19 cellular contexts compared by ENCODE assay signal in genomic region chr10:88826390-88826789, GRCh38. TPM values are rescaled to one million over a fixed set of nuclear protein-coding genes. Genes with fewer than 3 reads are reported as not detected.
A peak's percentile ranks its signal among the peaks of the same experiment; 100 is the strongest.
DNase-seq lines count a peak whose midpoint lies in the region; ATAC-seq lines count a peak whose summit lies in the region.
"Had no signal": no experiment of that assay in that cellular context is flagged by ENCODE, and none has a peak within 500 bp of the region (broad histone marks: within the 10 kb centered on the region; RNA-seq: fewer than 3 reads in every experiment).

No MANE protein-coding gene starts in this region.

- H3K79me2 ChIP-seq in trophoblast cell (ENCODE audit: control insufficient read depth, insufficient read depth, low read length, poor library complexity), result no peaks in the 10 kb centered on the region

- no peak overlapping the region for H3K18ac ChIP-seq in trophoblast cell (ENCODE audit: low read length)

- no CpG with 5 or more reads among the region's 4 CpGs for WGBS in trophoblast cell (ENCODE audit: extremely low coverage, insufficient coverage, insufficient read length)

- H4K91ac ChIP-seq in trophoblast cell (ENCODE audit: low read depth, low read length), result no peak overlapping the region

- H4K8ac ChIP-seq in trophoblast cell (ENCODE audit: low read depth, low read length), result no peak overlapping the region

- no peaks in the 10 kb centered on the region for H3K27me3 Mint-ChIP-seq in activated naive CD4-positive, alpha-beta T cell treated with anti-CD3 and anti-CD28 coated beads, Interleukin-2, amount 10 ng/mL, durations not matched to agents 7 days and 5 days
- H3K27me3 Mint-ChIP-seq in T-helper 1 cell treated with Interleukin-12 subunit alpha and Interleukin-12 subunit beta and Interleukin-4 antibody, amounts not matched to agents 30 μg/mL and 1 μg/mL, for 36 hours (ENCODE audit: low read depth), result no peaks in the 10 kb centered on the region
- H3K27me3 Mint-ChIP-seq in activated naive CD8-positive, alpha-beta T cell treated with anti-CD3 and anti-CD28 coated beads, Interleukin-2, amount 50 U/mL, for 24 hours, result no peaks in the 10 kb centered on the region
- no peaks in the 10 kb centered on the region for H3K27me3 Mint-ChIP-seq in stimulated activated memory B cell treated with anti-CD40 and anti-IgM and Interleukin-4, amounts not matched to agents 10 μg/mL and 1 μg/mL and 100 μg/mL, for 72 hours

- H2BK12ac ChIP-seq in trophoblast cell (ENCODE audit: low read length), result no peak overlapping the region

- no peak for ATAC-seq in activated naive CD8-positive, alpha-beta T cell treated with anti-CD3 and anti-CD28 coated beads, Interleukin-2, amount 50 U/mL, for 24 hours
- ATAC-seq in stimulated activated memory B cell treated with anti-CD40 and anti-IgM and Interleukin-4, amounts not matched to agents 10 μg/mL and 1 μg/mL and 100 μg/mL, for 72 hours, result no peak
- no peak for ATAC-seq in GM21423 (IDR thresholded peaks at IDR 0.05; ENCODE audit: unreplicated experiment)

- no peak overlapping the region for H3K4ac ChIP-seq in trophoblast cell (ENCODE audit: low read depth, low read length)

- no peak overlapping the region for H3K9ac ChIP-seq in trophoblast cell (ENCODE audit: low read length)

- H3K79me1 ChIP-seq in trophoblast cell (ENCODE audit: low read length), result no peaks in the 10 kb centered on the region

- no peak overlapping the region for H2BK5ac ChIP-seq in trophoblast cell (ENCODE audit: low read depth, low read length, poor library complexity)

- no peak overlapping the region for H3K23ac ChIP-seq in trophoblast cell (ENCODE audit: low read length)

- H3K14ac ChIP-seq in trophoblast cell (ENCODE audit: low read length), result no peak overlapping the region

- no peak overlapping the region for H3K4me3 ChIP-seq in trophoblast cell (ENCODE audit: low read depth, low read length)
- H3K4me3 ChIP-seq: prostate gland, SJSA1, transverse colon had no signal

- no peak overlapping the region for H2BK120ac ChIP-seq in trophoblast cell (ENCODE audit: insufficient read depth, low read length, poor library complexity)

- H3K4me1 Mint-ChIP-seq in activated naive CD4-positive, alpha-beta T cell treated with anti-CD3 and anti-CD28 coated beads, Interleukin-2, amount 10 ng/mL, durations not matched to agents 7 days and 5 days, result peaks cover 68% of the 10 kb centered on the region
- H3K4me1 Mint-ChIP-seq in T-helper 1 cell treated with Interleukin-12 subunit alpha and Interleukin-12 subunit beta and Interleukin-4 antibody, amounts not matched to agents 30 μg/mL and 1 μg/mL, for 36 hours (ENCODE audit: low read depth), result peaks cover 60% of the 10 kb centered on the region
- H3K4me1 Mint-ChIP-seq in activated naive CD8-positive, alpha-beta T cell treated with anti-CD3 and anti-CD28 coated beads, Interleukin-2, amount 50 U/mL, for 24 hours, result peaks cover 50% of the 10 kb centered on the region
- H3K4me1 Mint-ChIP-seq in stimulated activated memory B cell treated with anti-CD40 and anti-IgM and Interleukin-4, amounts not matched to agents 10 μg/mL and 1 μg/mL and 100 μg/mL, for 72 hours, result peaks cover 29% of the 10 kb centered on the region

- CTCF ChIA-PET in activated naive CD4-positive, alpha-beta T cell treated with anti-CD3 and anti-CD28 coated beads, Interleukin-2, amount 10 ng/mL, durations not matched to agents 7 days and 5 days (lab: Charles Lee), result interaction anchor here (0.8 to 3.2 kb wide), 5 partner anchors 9 to 108 kb away, joined by 3 to 12 read pairs (median 11); no protein-coding TSS in a partner anchor

- H3K27ac Mint-ChIP-seq in activated naive CD4-positive, alpha-beta T cell treated with anti-CD3 and anti-CD28 coated beads, Interleukin-2, amount 10 ng/mL, durations not matched to agents 7 days and 5 days, result peak overlapping the region; percentile 95
- H3K27ac Mint-ChIP-seq in T-helper 1 cell treated with Interleukin-12 subunit alpha and Interleukin-12 subunit beta and Interleukin-4 antibody, amounts not matched to agents 30 μg/mL and 1 μg/mL, for 36 hours, result peak overlapping the region; percentile 85
- peak overlapping the region; percentile 19 for H3K27ac Mint-ChIP-seq in activated naive CD8-positive, alpha-beta T cell treated with anti-CD3 and anti-CD28 coated beads, Interleukin-2, amount 50 U/mL, for 24 hours
- H3K27ac Mint-ChIP-seq in stimulated activated memory B cell treated with anti-CD40 and anti-IgM and Interleukin-4, amounts not matched to agents 10 μg/mL and 1 μg/mL and 100 μg/mL, for 72 hours, result peak overlapping the region; percentile 45
- H3K27ac Mint-ChIP-seq: brain had no signal

- H3K9me3 Mint-ChIP-seq in activated naive CD4-positive, alpha-beta T cell treated with anti-CD3 and anti-CD28 coated beads, Interleukin-2, amount 10 ng/mL, durations not matched to agents 7 days and 5 days, result peaks cover 7% of the 10 kb centered on the region
- H3K9me3 Mint-ChIP-seq in T-helper 1 cell treated with Interleukin-12 subunit alpha and Interleukin-12 subunit beta and Interleukin-4 antibody, amounts not matched to agents 30 μg/mL and 1 μg/mL, for 36 hours, result no peaks in the 10 kb centered on the region
- H3K9me3 Mint-ChIP-seq in activated naive CD8-positive, alpha-beta T cell treated with anti-CD3 and anti-CD28 coated beads, Interleukin-2, amount 50 U/mL, for 24 hours, result no peaks in the 10 kb centered on the region
- no peaks in the 10 kb centered on the region for H3K9me3 Mint-ChIP-seq in stimulated activated memory B cell treated with anti-CD40 and anti-IgM and Interleukin-4, amounts not matched to agents 10 μg/mL and 1 μg/mL and 100 μg/mL, for 72 hours
- H3K9me3 Mint-ChIP-seq: brain had no signal

- no peaks in the 10 kb centered on the region for H3K36me3 ChIP-seq in trophoblast cell (ENCODE audit: control insufficient read depth in 1 of 2, insufficient read depth in 2 of 2, low read length in 2 of 2)
- H3K36me3 ChIP-seq: prostate gland, SJSA1 had no signal

- no peak overlapping the region for H2AFZ ChIP-seq in trophoblast cell (ENCODE audit: insufficient read depth, low read length, poor library complexity)

- peaks cover 28% of the 10 kb centered on the region for H3K36me3 Mint-ChIP-seq in activated naive CD4-positive, alpha-beta T cell treated with anti-CD3 and anti-CD28 coated beads, Interleukin-2, amount 10 ng/mL, durations not matched to agents 7 days and 5 days
- peaks cover 12% of the 10 kb centered on the region for H3K36me3 Mint-ChIP-seq in T-helper 1 cell treated with Interleukin-12 subunit alpha and Interleukin-12 subunit beta and Interleukin-4 antibody, amounts not matched to agents 30 μg/mL and 1 μg/mL, for 36 hours (ENCODE audit: low read depth)
- no peaks in the 10 kb centered on the region for H3K36me3 Mint-ChIP-seq in activated naive CD8-positive, alpha-beta T cell treated with anti-CD3 and anti-CD28 coated beads, Interleukin-2, amount 50 U/mL, for 24 hours (ENCODE audit: low read depth)
- H3K36me3 Mint-ChIP-seq in stimulated activated memory B cell treated with anti-CD40 and anti-IgM and Interleukin-4, amounts not matched to agents 10 μg/mL and 1 μg/mL and 100 μg/mL, for 72 hours, result no peaks in the 10 kb centered on the region
- H3K36me3 Mint-ChIP-seq: brain had no signal

- peak overlapping the region; percentile 1 for H3K4me3 Mint-ChIP-seq in activated naive CD4-positive, alpha-beta T cell treated with anti-CD3 and anti-CD28 coated beads, Interleukin-2, amount 10 ng/mL, durations not matched to agents 7 days and 5 days
- peak overlapping the region; percentile 61 for H3K4me3 Mint-ChIP-seq in T-helper 1 cell treated with Interleukin-12 subunit alpha and Interleukin-12 subunit beta and Interleukin-4 antibody, amounts not matched to agents 30 μg/mL and 1 μg/mL, for 36 hours
- no peak overlapping the region for H3K4me3 Mint-ChIP-seq in activated naive CD8-positive, alpha-beta T cell treated with anti-CD3 and anti-CD28 coated beads, Interleukin-2, amount 50 U/mL, for 24 hours
- H3K4me3 Mint-ChIP-seq in stimulated activated memory B cell treated with anti-CD40 and anti-IgM and Interleukin-4, amounts not matched to agents 10 μg/mL and 1 μg/mL and 100 μg/mL, for 72 hours, result no peak overlapping the region
- H3K4me3 Mint-ChIP-seq: brain had no signal

- DNase-seq in activated naive CD4-positive, alpha-beta T cell treated with anti-CD3 and anti-CD28 coated beads, Interleukin-2, amount 10 ng/mL, durations not matched to agents 7 days and 5 days, result peak; percentile 23
- no peak for DNase-seq in activated naive CD4-positive, alpha-beta T cell treated with anti-CD3 and anti-CD28 coated beads, Interleukin-2, amount 50 U/mL, for 16 hours
- no peak for DNase-seq in activated naive CD8-positive, alpha-beta T cell treated with anti-CD3 and anti-CD28 coated beads, Interleukin-2, amount 50 U/mL, for 24 hours
- DNase-seq in GF-D8 (lab: John Stamatoyannopoulos, UW), result no peak
- no peak for DNase-seq in trophoblast cell
- DNase-seq: DMS79; NCI-H1092; NCI-H2029 treated with DMSO at 0.1 percent for 48 hours; stimulated activated CD4-positive, alpha-beta T cell treated with anti-CD3 and anti-CD28 coated beads, Interleukin-2, amount 100 ng/mL, for 24 hours; stimulated activated naive CD4-positive, alpha-beta T cell treated with Interleukin-2 at 50 U/mL for 16 hours; transverse colon had no signal

- H3K9me3 ChIP-seq in trophoblast cell (ENCODE audit: insufficient read depth, low read depth, low read length), result no peaks in the 10 kb centered on the region
- H3K9me3 ChIP-seq: prostate gland, SJSA1, transverse colon had no signal

- no peak overlapping the region for H4K12ac ChIP-seq in trophoblast cell (ENCODE audit: low read depth, low read length)

- no peaks in the 10 kb centered on the region for H3K4me1 ChIP-seq in trophoblast cell (ENCODE audit: control insufficient read depth in 1 of 2, insufficient read depth in 2 of 2, low read length in 2 of 2)
- H3K4me1 ChIP-seq: prostate gland, SJSA1, transverse colon had no signal

- no peak overlapping the region for H2AK5ac ChIP-seq in trophoblast cell (ENCODE audit: low read length)

- no peak overlapping the region for H3K4me2 ChIP-seq in trophoblast cell (ENCODE audit: low read length)

- H3K27me3 ChIP-seq in trophoblast cell (ENCODE audit: insufficient read depth, low read length), result no peaks in the 10 kb centered on the region
- H3K27me3 ChIP-seq: transverse colon had no signal

- no peak overlapping the region for H3K27ac ChIP-seq in trophoblast cell (ENCODE audit: low read depth, low read length)
- H3K27ac ChIP-seq: prostate gland, SJSA1, transverse colon had no signal

RNA-seq across cellular contexts. Expression of gene LIPM, which starts 23.9 kb away (rescaled TPM):
- not detected in 2 replicates for polyA plus RNA-seq in trophoblast cell (2013)
- polyA plus RNA-seq: fibroblast of lung, neural cell had no signal

RNA-seq across cellular contexts. Expression of gene ANKRD22, which starts 25.3 kb away (rescaled TPM):
- polyA plus RNA-seq in trophoblast cell (2013), result 0.03 and 0.10 TPM in 2 replicates
- polyA plus RNA-seq: fibroblast of lung had no signal

RNA-seq across cellular contexts. Expression of gene STAMBPL1, which starts 53.7 kb away (rescaled TPM):
- polyA plus RNA-seq in trophoblast cell (2013), result 0.03 TPM in 2 replicates

Comparison
In these comparisons a context has a peak if more than half of its experiments do, and no peak if none do; other contexts are left out.
1. H3K27ac Mint-ChIP-seq: peak in every context shown above with its lines; median percentile 95 in activated naive CD4-positive, alpha-beta T cell treated with anti-CD3 and anti-CD28 coated beads, Interleukin-2, amount 10 ng/mL, durations not matched to agents 7 days and 5 days; 85 in T-helper 1 cell treated with Interleukin-12 subunit alpha and Interleukin-12 subunit beta and Interleukin-4 antibody, amounts not matched to agents 30 μg/mL and 1 μg/mL, for 36 hours; 45 in stimulated activated memory B cell treated with anti-CD40 and anti-IgM and Interleukin-4, amounts not matched to agents 10 μg/mL and 1 μg/mL and 100 μg/mL, for 72 hours; 19 in activated naive CD8-positive, alpha-beta T cell treated with anti-CD3 and anti-CD28 coated beads, Interleukin-2, amount 50 U/mL, for 24 hours.
2. H3K4me3 Mint-ChIP-seq: peak in activated naive CD4-positive, alpha-beta T cell treated with anti-CD3 and anti-CD28 coated beads, Interleukin-2, amount 10 ng/mL, durations not matched to agents 7 days and 5 days (single experiment) and T-helper 1 cell treated with Interleukin-12 subunit alpha and Interleukin-12 subunit beta and Interleukin-4 antibody, amounts not matched to agents 30 μg/mL and 1 μg/mL, for 36 hours (single experiment); none in activated naive CD8-positive, alpha-beta T cell treated with anti-CD3 and anti-CD28 coated beads, Interleukin-2, amount 50 U/mL, for 24 hours (single experiment) and stimulated activated memory B cell treated with anti-CD40 and anti-IgM and Interleukin-4, amounts not matched to agents 10 μg/mL and 1 μg/mL and 100 μg/mL, for 72 hours (single experiment).